ENCODE assay signal across 11 cellular contexts in genomic region chrX:39899876-39900787, GRCh38.
DNase-seq lines count a peak whose midpoint lies in the region; ATAC-seq, FAIRE-seq and TF ChIP-seq lines count a peak whose summit lies in the region.
"Had no signal": no experiment of that assay in that cellular context is flagged by ENCODE, and none has a peak within 500 bp of the region (broad histone marks: within the 10 kb centered on the region; RNA-seq: fewer than 3 reads in every experiment).

No MANE protein-coding gene starts in this region.

- no peaks in the 10 kb centered on the region for H3K36me3 ChIP-seq in keratinocyte (ENCODE audit: control insufficient read depth in 2 of 2, extremely low read depth in 1 of 2, insufficient read depth in 2 of 2, low read length in 2 of 2)

- no peak overlapping the region for H3K4me3 Mint-ChIP-seq in activated CD8-positive, alpha-beta T cell treated with anti-CD3 and anti-CD28 coated beads for 36 hours
- H3K4me3 Mint-ChIP-seq in naive thymus-derived CD8-positive, alpha-beta T cell, result peak overlapping the region in 1 of 10 donors; percentile 36
- H3K4me3 Mint-ChIP-seq: effector memory CD8-positive, alpha-beta T cell had no signal

- ATAC-seq in A549 (no peak), GM21576 (IDR thresholded peaks at IDR 0.05; ENCODE audit: unreplicated experiment) (no peak)
- ATAC-seq in activated CD8-positive, alpha-beta T cell treated with anti-CD3 and anti-CD28 coated beads for 36 hours, result no peak
- no peak for ATAC-seq in naive thymus-derived CD8-positive, alpha-beta T cell
- ATAC-seq: body of pancreas; effector memory CD8-positive, alpha-beta T cell had no signal

- H4K20me1 ChIP-seq in keratinocyte (ENCODE audit: control insufficient read depth, extremely low read depth, insufficient read depth, low read length), result no peaks in the 10 kb centered on the region

- H3K27ac ChIP-seq in A549, result peak overlapping the region in 1 of 2 experiments; percentile 40; a peak in 1 of 6 replicates
- no peak overlapping the region for H3K27ac ChIP-seq in keratinocyte (ENCODE audit: control insufficient read depth, insufficient read depth, low read length)
- H3K27ac ChIP-seq: body of pancreas had no signal

- H3K4me3 ChIP-seq in A549 (no peak overlapping the region), keratinocyte (ENCODE audit: control insufficient read depth in 2 of 3, extremely low read depth in 1 of 3, insufficient read depth in 2 of 3, low read depth in 1 of 3, low read length in 3 of 3) (no peak overlapping the region)
- H3K4me3 ChIP-seq: body of pancreas had no signal

- H3K9me3 ChIP-seq in A549 (no peaks in the 10 kb centered on the region), keratinocyte (ENCODE audit: control insufficient read depth, low read depth, low read length) (no peaks in the 10 kb centered on the region)
- H3K9me3 ChIP-seq: body of pancreas had no signal

- no peak for TF ChIP-seq CTCF in A549 (IDR thresholded peaks at IDR 0.05)
- no peak for TF ChIP-seq CTCF in keratinocyte (optimal IDR thresholded peaks at IDR 0.05 in 1 of 3, IDR thresholded peaks at IDR 0.05 in 1 of 3, conservative IDR thresholded peaks at IDR 0.05 in 1 of 3; ENCODE audit: extremely low read depth in 1 of 3, insufficient read depth in 2 of 3, low read length in 3 of 3)
- TF ChIP-seq CTCF in activated CD8-positive, alpha-beta T cell treated with anti-CD3 and anti-CD28 coated beads for 36 hours (IDR thresholded peaks at IDR 0.05), result no peak

- peak; percentile 79 for FAIRE-seq in A549 (lab: Jason Lieb, UNC)
- no peak for FAIRE-seq in keratinocyte (lab: Jason Lieb, UNC)

- no peak overlapping the region for H2AFZ ChIP-seq in keratinocyte (ENCODE audit: control insufficient read depth, low read length)

- no peak overlapping the region for H3K9ac ChIP-seq in keratinocyte (ENCODE audit: control insufficient read depth, extremely low read depth, insufficient read depth, low read length)

- POLR2A ChIA-PET in A549 (lab: Yijun Ruan, JAX), result no interaction called here
- POLR2A ChIA-PET in activated CD8-positive, alpha-beta T cell treated with anti-CD3 and anti-CD28 coated beads for 36 hours (lab: Charles Lee), result no interaction called here
- POLR2A ChIA-PET in naive thymus-derived CD8-positive, alpha-beta T cell (lab: Charles Lee), result no interaction called here

- TF ChIP-seq EP300 in A549 (IDR thresholded peaks at IDR 0.05), result no peak

- CTCF ChIA-PET in A549 (lab: Yijun Ruan, JAX), result interaction anchor here (0.6 kb wide), 1 partner anchor 216 kb away, joined by 4 read pairs; no protein-coding TSS in a partner anchor
- CTCF ChIA-PET in activated CD8-positive, alpha-beta T cell treated with anti-CD3 and anti-CD28 coated beads for 36 hours (lab: Charles Lee), result no interaction called here

- DNase-seq in A549 (ENCODE audit: low read depth in 1 of 2, low spot score in 1 of 2) (no peak), ELR (ENCODE audit: low read depth) (peak; percentile 1), NCI-H82 (lab: John Stamatoyannopoulos, UW) (peak; percentile 72), keratinocyte (ENCODE audit: low read depth, low spot score) (no peak), KG1 (lab: John Stamatoyannopoulos, UW) (no peak)
- DNase-seq in activated CD8-positive, alpha-beta T cell treated with anti-CD3 and anti-CD28 coated beads for 36 hours, result no peak
- DNase-seq in naive thymus-derived CD8-positive, alpha-beta T cell, result no peak
- DNase-seq: activated CD4-positive, alpha-beta T cell treated with anti-CD3 and anti-CD28 coated beads, Interleukin-2, amount 50 U/mL, for 4 hours; body of pancreas; effector memory CD8-positive, alpha-beta T cell had no signal

- no peaks in the 10 kb centered on the region for H3K27me3 ChIP-seq in keratinocyte (ENCODE audit: control insufficient read depth, extremely low read depth, insufficient read depth, low read length)
- H3K27me3 ChIP-seq: body of pancreas had no signal

- dilution Hi-C loops in keratinocyte (cut with MboI; ENCODE audit: extremely low pct_ligation_motif_present, low sequenced_read_pairs), result no loop called here

- H3K4me1 Mint-ChIP-seq in activated CD8-positive, alpha-beta T cell treated with anti-CD3 and anti-CD28 coated beads for 36 hours (ENCODE audit: low read depth), result peaks cover 13% of the 10 kb centered on the region
- H3K4me1 Mint-ChIP-seq in naive thymus-derived CD8-positive, alpha-beta T cell, result peaks cover 0 to 3% (median 0%) of the 10 kb centered on the region in 4 donors

- peaks cover 59% of the 10 kb centered on the region for H3K4me1 ChIP-seq in A549
- peaks cover 49% of the 10 kb centered on the region for H3K4me1 ChIP-seq in keratinocyte (ENCODE audit: control insufficient read depth, extremely low read depth, insufficient read depth, low read length)

- H3K9me3 Mint-ChIP-seq in activated CD8-positive, alpha-beta T cell treated with anti-CD3 and anti-CD28 coated beads for 36 hours, result no peaks in the 10 kb centered on the region
- no peaks in the 10 kb centered on the region for H3K9me3 Mint-ChIP-seq in naive thymus-derived CD8-positive, alpha-beta T cell
- H3K9me3 Mint-ChIP-seq: effector memory CD8-positive, alpha-beta T cell had no signal

- no peak for TF ChIP-seq POLR2A in A549 (IDR thresholded peaks at IDR 0.05; ENCODE audit: low read length)

- no peaks in the 10 kb centered on the region for H3K36me3 Mint-ChIP-seq in activated CD8-positive, alpha-beta T cell treated with anti-CD3 and anti-CD28 coated beads for 36 hours (ENCODE audit: low read depth)
- no peaks in the 10 kb centered on the region for H3K36me3 Mint-ChIP-seq in naive thymus-derived CD8-positive, alpha-beta T cell

- no peaks in the 10 kb centered on the region for H3K9me1 ChIP-seq in keratinocyte (ENCODE audit: control insufficient read depth, extremely low read depth, insufficient read depth, low read length)

- H3K79me2 ChIP-seq in keratinocyte (ENCODE audit: control insufficient read depth, insufficient read depth, low read length), result no peaks in the 10 kb centered on the region

- intact Hi-C loops in activated CD8-positive, alpha-beta T cell treated with anti-CD3 and anti-CD28 coated beads for 36 hours (cut with micrococcal nuclease), result no loop called here

- no peak overlapping the region for H3K4me2 ChIP-seq in A549
- peak overlapping the region; percentile 9 for H3K4me2 ChIP-seq in keratinocyte (ENCODE audit: control insufficient read depth, extremely low read depth, insufficient read depth, low read depth, low read length)

- 86% methylated on average over 22 of the region's 23 CpGs for WGBS in A549 (ENCODE audit: missing lambda C conversion rate)

- peaks cover 3% of the 10 kb centered on the region for H3K27me3 Mint-ChIP-seq in activated CD8-positive, alpha-beta T cell treated with anti-CD3 and anti-CD28 coated beads for 36 hours
- peaks cover 0 to 2% (median 0%) of the 10 kb centered on the region in 5 donors for H3K27me3 Mint-ChIP-seq in naive thymus-derived CD8-positive, alpha-beta T cell
- H3K27me3 Mint-ChIP-seq: effector memory CD8-positive, alpha-beta T cell had no signal

- no peak overlapping the region for H3K27ac Mint-ChIP-seq in activated CD8-positive, alpha-beta T cell treated with anti-CD3 and anti-CD28 coated beads for 36 hours
- H3K27ac Mint-ChIP-seq in naive thymus-derived CD8-positive, alpha-beta T cell, result peak overlapping the region in 1 of 10 donors; percentile 37
- H3K27ac Mint-ChIP-seq: effector memory CD8-positive, alpha-beta T cell had no signal

- no peak for TF ChIP-seq RAD21 in A549 (conservative IDR thresholded peaks at IDR 0.05 in 1 of 2, IDR thresholded peaks at IDR 0.05 in 1 of 2)

TF ChIP-seq in A549, 52 proteins besides CTCF, POLR2A, EP300 and RAD21:
- TF ChIP-seq CEBPB (IDR thresholded peaks at IDR 0.05) (no peak), RCOR1 (IDR thresholded peaks at IDR 0.05; ENCODE audit: low read depth, low read length) (no peak), HOXA7 (CRISPR knock-in tag; IDR thresholded peaks at IDR 0.05) (no peak)
- TF ChIP-seq, protein P1, sequence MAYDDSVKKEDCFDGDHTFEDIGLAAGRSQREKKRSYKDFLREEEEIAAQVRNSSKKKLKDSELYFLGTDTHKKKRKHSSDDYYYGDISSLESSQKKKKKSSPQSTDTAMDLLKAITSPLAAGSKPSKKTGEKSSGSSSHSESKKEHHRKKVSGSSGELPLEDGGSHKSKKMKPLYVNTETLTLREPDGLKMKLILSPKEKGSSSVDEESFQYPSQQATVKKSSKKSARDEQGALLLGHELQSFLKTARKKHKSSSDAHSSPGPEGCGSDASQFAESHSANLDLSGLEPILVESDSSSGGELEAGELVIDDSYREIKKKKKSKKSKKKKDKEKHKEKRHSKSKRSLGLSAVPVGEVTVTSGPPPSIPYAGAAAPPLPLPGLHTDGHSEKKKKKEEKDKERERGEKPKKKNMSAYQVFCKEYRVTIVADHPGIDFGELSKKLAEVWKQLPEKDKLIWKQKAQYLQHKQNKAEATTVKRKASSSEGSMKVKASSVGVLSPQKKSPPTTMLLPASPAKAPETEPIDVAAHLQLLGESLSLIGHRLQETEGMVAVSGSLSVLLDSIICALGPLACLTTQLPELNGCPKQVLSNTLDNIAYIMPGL (CRISPR knock-in tag; IDR thresholded peaks at IDR 0.05; ENCODE audit: borderline replicate concordance), result no peak

Comparison
In these comparisons a context has a peak if more than half of its experiments do, and no peak if none do; other contexts are left out.
1. DNase-seq: peak in ELR (single experiment) and NCI-H82 (single experiment); none in A549 (0 of 2), keratinocyte (single experiment), KG1 (single experiment), activated CD8-positive, alpha-beta T cell treated with anti-CD3 and anti-CD28 coated beads for 36 hours (single experiment) and naive thymus-derived CD8-positive, alpha-beta T cell (0 of 10).